32 cellular contexts compared by ENCODE assay signal in genomic region chr15:65919353-65919752, GRCh38.
"Had no signal": no experiment of that assay in that cellular context is flagged by ENCODE, and none has a peak within 500 bp of the region (broad histone marks: within the 10 kb centered on the region; RNA-seq: fewer than 3 reads in every experiment).

No MANE protein-coding gene starts in this region.

- ATAC-seq: activated CD4-positive, CD25-positive, alpha-beta regulatory T cell treated with anti-CD3 and anti-CD28 coated beads, Interleukin-2, amount 50 U/mL, for 24 hours; activated CD8-positive, alpha-beta T cell treated with anti-CD3 and anti-CD28 coated beads for 36 hours; activated T-cell treated with anti-CD3 and anti-CD28 coated beads, Interleukin-2, amount 50 U/mL, for 4 hours; T-cell had no signal

- H3K27me3 ChIP-seq: ascending aorta, breast epithelium, cardiac muscle cell, dorsolateral prefrontal cortex, esophagus muscularis mucosa had no signal

- H3K27ac ChIP-seq: ascending aorta, breast epithelium, cardiac muscle cell, coronary artery, dorsolateral prefrontal cortex, esophagus muscularis mucosa, WERI-Rb-1 had no signal

- H3K27ac Mint-ChIP-seq: activated B cell treated with CpG ODN at 0.5 μM for 24 hours; activated CD8-positive, alpha-beta T cell treated with anti-CD3 and anti-CD28 coated beads for 36 hours; activated naive CD4-positive, alpha-beta T cell treated with anti-CD3 and anti-CD28 coated beads, Interleukin-2, amount 10 ng/mL, durations not matched to agents 7 days and 5 days; activated naive CD8-positive, alpha-beta T cell treated with anti-CD3 and anti-CD28 coated beads, Interleukin-2, amount 10 ng/mL, durations not matched to agents 7 days and 5 days; dendritic cell treated with granulocyte-macrophage colony-stimulating factor and Interleukin-4, amounts not matched to agents 40 ng/mL and 50 ng/mL, for 4 days; endodermal cell; T-cell; T-helper 2 cell treated with Interferon-gamma antibody and Interleukin-4, amounts not matched to agents 5 μg/mL and 100 μg/mL, for 36 hours had no signal

- DNase-seq: activated B cell treated with CpG ODN at 0.5 μM for 24 hours; activated CD4-positive, alpha-beta T cell treated with anti-CD3 and anti-CD28 coated beads for 48 hours; activated CD4-positive, alpha-beta T cell treated with anti-CD3 and anti-CD28 coated beads, Interleukin-2, amount 50 U/mL, for 1 hour; activated CD4-positive, alpha-beta T cell treated with anti-CD3 and anti-CD28 coated beads, Interleukin-2, amount 50 U/mL, for 48 hours; activated CD8-positive, alpha-beta memory T cell treated with anti-CD3 and anti-CD28 coated beads for 24 hours; activated CD8-positive, alpha-beta T cell treated with anti-CD3 and anti-CD28 coated beads for 36 hours; activated gamma-delta T cell; activated naive CD4-positive, alpha-beta T cell; activated naive CD4-positive, alpha-beta T cell treated with anti-CD3 and anti-CD28 coated beads, Interleukin-2, amount 10 ng/mL, durations not matched to agents 7 days and 5 days; activated naive CD8-positive, alpha-beta T cell treated with anti-CD3 and anti-CD28 coated beads, Interleukin-2, amount 10 ng/mL, durations not matched to agents 7 days and 5 days; activated T-cell treated with anti-CD3 and anti-CD28 coated beads, Interleukin-2, amount 50 U/mL, for 4 hours; effector memory CD4-positive, alpha-beta T cell; endodermal cell; erythroblast; foreskin melanocyte; head of caudate nucleus; T-cell; T1000; WERI-Rb-1 had no signal

- H3K4me3 ChIP-seq: ascending aorta, breast epithelium, cardiac muscle cell, coronary artery, dorsolateral prefrontal cortex, esophagus muscularis mucosa had no signal

- H3K27me3 Mint-ChIP-seq: activated B cell treated with CpG ODN at 0.5 μM for 24 hours; activated CD8-positive, alpha-beta T cell treated with anti-CD3 and anti-CD28 coated beads for 36 hours; activated naive CD8-positive, alpha-beta T cell treated with anti-CD3 and anti-CD28 coated beads, Interleukin-2, amount 10 ng/mL, durations not matched to agents 7 days and 5 days; brain; central memory CD8-positive, alpha-beta T cell; dendritic cell treated with granulocyte-macrophage colony-stimulating factor and Interleukin-4, amounts not matched to agents 40 ng/mL and 50 ng/mL, for 4 days; T-cell had no signal

- H3K36me3 ChIP-seq: ascending aorta, breast epithelium, cardiac muscle cell, WERI-Rb-1 had no signal

- H3K36me3 Mint-ChIP-seq: activated naive CD4-positive, alpha-beta T cell treated with anti-CD3 and anti-CD28 coated beads, Interleukin-2, amount 10 ng/mL, durations not matched to agents 7 days and 5 days; activated naive CD4-positive, alpha-beta T cell treated with anti-CD3 and anti-CD28 coated beads, Interleukin-2, amount 50 U/mL, for 72 hours; activated naive CD8-positive, alpha-beta T cell treated with anti-CD3 and anti-CD28 coated beads, Interleukin-2, amount 10 ng/mL, durations not matched to agents 7 days and 5 days had no signal

- H3K4me3 Mint-ChIP-seq: activated B cell treated with CpG ODN at 0.5 μM for 24 hours; activated CD8-positive, alpha-beta T cell treated with anti-CD3 and anti-CD28 coated beads for 36 hours; activated naive CD4-positive, alpha-beta T cell treated with anti-CD3 and anti-CD28 coated beads, Interleukin-2, amount 10 ng/mL, durations not matched to agents 7 days and 5 days; activated naive CD8-positive, alpha-beta T cell treated with anti-CD3 and anti-CD28 coated beads, Interleukin-2, amount 10 ng/mL, durations not matched to agents 7 days and 5 days; activated T-cell treated with anti-CD3 and anti-CD28 coated beads, Interleukin-2, amount 50 U/mL, for 4 hours; brain; central memory CD8-positive, alpha-beta T cell; dendritic cell treated with granulocyte-macrophage colony-stimulating factor and Interleukin-4, amounts not matched to agents 40 ng/mL and 50 ng/mL, for 4 days; endodermal cell; T-cell; T-helper 2 cell treated with Interferon-gamma antibody and Interleukin-4, amounts not matched to agents 5 μg/mL and 100 μg/mL, for 36 hours had no signal

- H3K9me3 ChIP-seq: ascending aorta, breast epithelium, esophagus muscularis mucosa had no signal

- H3K4me1 ChIP-seq: breast epithelium had no signal

- H3K9me3 Mint-ChIP-seq: activated B cell treated with CpG ODN at 0.5 μM for 24 hours; activated CD8-positive, alpha-beta T cell treated with anti-CD3 and anti-CD28 coated beads for 36 hours; activated naive CD4-positive, alpha-beta T cell treated with anti-CD3 and anti-CD28 coated beads, Interleukin-2, amount 10 ng/mL, durations not matched to agents 7 days and 5 days; activated naive CD4-positive, alpha-beta T cell treated with anti-CD3 and anti-CD28 coated beads, Interleukin-2, amount 50 U/mL, for 72 hours; activated naive CD8-positive, alpha-beta T cell treated with anti-CD3 and anti-CD28 coated beads, Interleukin-2, amount 10 ng/mL, durations not matched to agents 7 days and 5 days; activated T-cell treated with anti-CD3 and anti-CD28 coated beads, Interleukin-2, amount 50 U/mL, for 4 hours; central memory CD8-positive, alpha-beta T cell; dendritic cell treated with granulocyte-macrophage colony-stimulating factor and Interleukin-4, amounts not matched to agents 40 ng/mL and 50 ng/mL, for 4 days; endodermal cell; T-cell; T-helper 1 cell treated with Interleukin-12 subunit alpha and Interleukin-12 subunit beta and Interleukin-4 antibody, amounts not matched to agents 30 μg/mL and 1 μg/mL, for 36 hours; T-helper 2 cell treated with Interferon-gamma antibody and Interleukin-4, amounts not matched to agents 5 μg/mL and 100 μg/mL, for 36 hours had no signal
